ENCODE assay signal across 1 cellular context in the genomic region with DNA sequence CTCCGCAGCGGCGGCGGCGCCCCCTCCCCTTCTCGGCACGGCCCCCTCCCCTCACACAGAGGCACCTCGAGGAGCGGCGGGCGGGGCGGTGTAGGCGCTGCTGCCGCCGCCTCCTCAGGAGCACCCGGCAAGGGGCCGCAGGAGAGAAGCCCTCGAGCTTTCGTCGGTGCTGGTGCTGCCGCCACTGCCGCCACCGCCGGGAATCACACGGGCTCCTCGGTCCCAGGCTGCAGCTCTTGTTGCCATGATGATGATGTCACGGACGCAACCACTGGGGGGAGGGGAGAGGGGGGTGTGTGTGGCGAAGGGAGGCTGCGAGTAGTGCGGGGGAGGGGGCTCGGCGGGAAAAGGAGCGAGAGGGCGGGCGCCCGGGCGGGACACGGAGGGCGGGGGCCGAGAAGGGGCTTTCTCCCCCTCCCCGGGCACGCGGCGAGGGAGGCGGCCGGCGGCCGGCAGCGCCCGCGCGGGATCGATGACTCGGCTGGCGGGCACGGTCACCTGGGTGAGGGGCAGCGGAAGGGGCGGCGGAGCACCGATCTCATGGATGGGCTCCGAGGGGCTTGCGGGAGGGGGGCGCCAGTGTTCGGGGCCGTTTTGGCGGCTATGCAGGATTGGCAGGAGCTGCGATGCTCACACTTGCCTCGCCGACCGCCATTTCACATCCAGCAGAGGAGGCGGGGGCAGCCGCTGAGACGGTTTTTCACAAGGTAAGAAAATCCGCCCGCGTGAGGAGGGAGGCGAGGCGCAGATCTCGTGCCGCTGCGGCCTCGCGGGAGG.
TF ChIP-seq lines count a peak whose summit lies in the region.

A gene with protein sequence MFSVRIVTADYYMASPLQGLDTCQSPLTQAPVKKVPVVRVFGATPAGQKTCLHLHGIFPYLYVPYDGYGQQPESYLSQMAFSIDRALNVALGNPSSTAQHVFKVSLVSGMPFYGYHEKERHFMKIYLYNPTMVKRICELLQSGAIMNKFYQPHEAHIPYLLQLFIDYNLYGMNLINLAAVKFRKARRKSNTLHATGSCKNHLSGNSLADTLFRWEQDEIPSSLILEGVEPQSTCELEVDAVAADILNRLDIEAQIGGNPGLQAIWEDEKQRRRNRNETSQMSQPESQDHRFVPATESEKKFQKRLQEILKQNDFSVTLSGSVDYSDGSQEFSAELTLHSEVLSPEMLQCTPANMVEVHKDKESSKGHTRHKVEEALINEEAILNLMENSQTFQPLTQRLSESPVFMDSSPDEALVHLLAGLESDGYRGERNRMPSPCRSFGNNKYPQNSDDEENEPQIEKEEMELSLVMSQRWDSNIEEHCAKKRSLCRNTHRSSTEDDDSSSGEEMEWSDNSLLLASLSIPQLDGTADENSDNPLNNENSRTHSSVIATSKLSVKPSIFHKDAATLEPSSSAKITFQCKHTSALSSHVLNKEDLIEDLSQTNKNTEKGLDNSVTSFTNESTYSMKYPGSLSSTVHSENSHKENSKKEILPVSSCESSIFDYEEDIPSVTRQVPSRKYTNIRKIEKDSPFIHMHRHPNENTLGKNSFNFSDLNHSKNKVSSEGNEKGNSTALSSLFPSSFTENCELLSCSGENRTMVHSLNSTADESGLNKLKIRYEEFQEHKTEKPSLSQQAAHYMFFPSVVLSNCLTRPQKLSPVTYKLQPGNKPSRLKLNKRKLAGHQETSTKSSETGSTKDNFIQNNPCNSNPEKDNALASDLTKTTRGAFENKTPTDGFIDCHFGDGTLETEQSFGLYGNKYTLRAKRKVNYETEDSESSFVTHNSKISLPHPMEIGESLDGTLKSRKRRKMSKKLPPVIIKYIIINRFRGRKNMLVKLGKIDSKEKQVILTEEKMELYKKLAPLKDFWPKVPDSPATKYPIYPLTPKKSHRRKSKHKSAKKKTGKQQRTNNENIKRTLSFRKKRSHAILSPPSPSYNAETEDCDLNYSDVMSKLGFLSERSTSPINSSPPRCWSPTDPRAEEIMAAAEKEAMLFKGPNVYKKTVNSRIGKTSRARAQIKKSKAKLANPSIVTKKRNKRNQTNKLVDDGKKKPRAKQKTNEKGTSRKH (N-terminal part only) (minus strand): TSS at position 260 of the 777 bp plus-strand sequence. CDS start 330 bp downstream, outside the sequence.

TF ChIP-seq in SK-N-SH treated with all-trans-retinoic acid at 6 μM for 48 hours, 23 proteins besides CTCF, POLR2A, EP300 and RAD21:
- no peak for TF ChIP-seq ZFP3 (CRISPR knock-in tag; IDR thresholded peaks at IDR 0.05)
- TF ChIP-seq TOX (CRISPR knock-in tag; IDR thresholded peaks at IDR 0.05; ENCODE audit: borderline replicate concordance): no peak
